In genomic region chr14:68539311-68539737, GRCh38 we compare ENCODE assay signal across 21 cellular contexts.
DNase-seq lines count a peak whose midpoint lies in the region; ATAC-seq, FAIRE-seq and TF ChIP-seq lines count a peak whose summit lies in the region.
"Had no signal": no experiment of that assay in that cellular context is flagged by ENCODE, and none has a peak within 500 bp of the region (broad histone marks: within the 10 kb centered on the region; RNA-seq: fewer than 3 reads in every experiment).

No MANE protein-coding gene starts in this region.

- no peaks in the 10 kb centered on the region for H4K20me1 ChIP-seq in H1 (replicated peaks in 1 of 2; ENCODE audit: control insufficient read depth in 1 of 2, insufficient read depth in 2 of 2, low read length in 2 of 2)

- H2AFZ ChIP-seq in H1 (ENCODE audit: low read length) (no peak overlapping the region), trophoblast cell (ENCODE audit: insufficient read depth, low read length, poor library complexity) (no peak overlapping the region)

- H3K79me1 ChIP-seq in H1 (ENCODE audit: low read depth, low read length) (no peaks in the 10 kb centered on the region), trophoblast cell (ENCODE audit: low read length) (peaks cover 2% of the 10 kb centered on the region)

- no peak for FAIRE-seq in H1 (lab: Jason Lieb, UNC)
- FAIRE-seq: frontal cortex had no signal

- peak overlapping the region; percentile 16; the same call in 1 of the 2 replicates for H3K18ac ChIP-seq in H1 (ENCODE audit: extremely low read depth, low read length)
- no peak overlapping the region for H3K18ac ChIP-seq in trophoblast cell (ENCODE audit: low read length)

- no peak overlapping the region for H2BK120ac ChIP-seq in H1 (replicated peaks; ENCODE audit: low read depth, low read length)
- H2BK120ac ChIP-seq in trophoblast cell (ENCODE audit: insufficient read depth, low read length, poor library complexity) = peak overlapping the region; percentile 68

- ATAC-seq in upper lobe of right lung (peak; percentile 58), GM21390 (IDR thresholded peaks at IDR 0.05; ENCODE audit: unreplicated experiment) (no peak)
- ATAC-seq: activated CD8-positive, alpha-beta T cell treated with anti-CD3 and anti-CD28 coated beads, Interleukin-2, amount 10 ng/mL, durations not matched to agents 7 days and 5 days; activated naive CD4-positive, alpha-beta T cell treated with anti-CD3 and anti-CD28 coated beads, Interleukin-2, amount 50 U/mL, for 72 hours; activated T-cell treated with anti-CD3 and anti-CD28 coated beads, Interleukin-2, amount 50 U/mL, for 72 hours had no signal

- H3K4me1 ChIP-seq in H1 (replicated peaks in 1 of 4; ENCODE audit: control insufficient read depth in 3 of 4, insufficient read depth in 4 of 4, low read length in 3 of 4) = no peaks in the 10 kb centered on the region
- H3K4me1 ChIP-seq in trophoblast cell (ENCODE audit: control insufficient read depth in 1 of 2, insufficient read depth in 2 of 2, low read length in 2 of 2) = peaks cover 0 to 2% of the 10 kb centered on the region in 2 experiments
- H3K4me1 ChIP-seq in upper lobe of right lung = peaks cover 26% of the 10 kb centered on the region
- H3K4me1 ChIP-seq: Caco-2, HAP-1 had no signal

- H3K27ac ChIP-seq in H1 (ENCODE audit: low read depth, low read length) (no peak overlapping the region), trophoblast cell (ENCODE audit: low read depth, low read length) (no peak overlapping the region), upper lobe of right lung (no peak overlapping the region)
- H3K27ac ChIP-seq: SJCRH30 had no signal

- H2BK12ac ChIP-seq in H1 (ENCODE audit: low read depth, low read length) (no peak overlapping the region), trophoblast cell (ENCODE audit: low read length) (peak overlapping the region; percentile 38)

- POLR2A ChIA-PET in H1 (lab: Charles Lee; ENCODE audit: partially characterized antibody) = interaction anchor here (1.4 kb wide), 1 partner anchor 12 kb away, joined by 3 read pairs; no protein-coding TSS in a partner anchor

- no peaks in the 10 kb centered on the region for H3K36me3 ChIP-seq in H1 (ENCODE audit: control insufficient read depth in 2 of 4, insufficient read depth in 4 of 4, low read length in 3 of 4)
- no peaks in the 10 kb centered on the region for H3K36me3 ChIP-seq in trophoblast cell (ENCODE audit: control insufficient read depth in 1 of 2, insufficient read depth in 2 of 2, low read length in 2 of 2)
- H3K36me3 ChIP-seq in upper lobe of right lung = no peaks in the 10 kb centered on the region
- H3K36me3 ChIP-seq: HAP-1, SJCRH30 had no signal

- H3K23me2 ChIP-seq in H1 (ENCODE audit: low read depth, low read length) = no peaks in the 10 kb centered on the region

- H4K91ac ChIP-seq in H1 (replicated peaks; ENCODE audit: insufficient read length, low read length) (no peak overlapping the region), trophoblast cell (ENCODE audit: low read depth, low read length) (peak overlapping the region; percentile 67)

- H3K14ac ChIP-seq in H1 (ENCODE audit: insufficient read length) = no peak overlapping the region
- peak overlapping the region; percentile 15 for H3K14ac ChIP-seq in trophoblast cell (ENCODE audit: low read length)

- H3K56ac ChIP-seq in H1 (replicated peaks; ENCODE audit: insufficient read length, low read depth, low read length) = no peak overlapping the region

- H2BK20ac ChIP-seq in H1 (ENCODE audit: low read length) = no peak overlapping the region

- DNase-seq in H1 (ENCODE audit: low read depth in 1 of 2, low spot score in 2 of 2) (no peak), inferior parietal cortex (ENCODE audit: extremely low spot score) (peak; percentile 32), trophoblast cell (no peak), upper lobe of right lung (no peak), NCI-H1092 (lab: John Stamatoyannopoulos, UW) (no peak), DMS53 (lab: John Stamatoyannopoulos, UW) (no peak)
- DNase-seq: activated B cell treated with CpG ODN at 0.5 μM for 24 hours; activated CD8-positive, alpha-beta T cell treated with anti-CD3 and anti-CD28 coated beads, Interleukin-2, amount 10 ng/mL, durations not matched to agents 7 days and 5 days; activated T-cell treated with anti-CD3 and anti-CD28 coated beads, Interleukin-2, amount 50 U/mL, for 72 hours; Caco-2; KBM-7; NCI-H1048; NCI-H2081; NCI-H510A treated with DMSO at 0.1 percent for 48 hours; SJCRH30; T-helper 2 cell had no signal

- no peak overlapping the region for H2BK15ac ChIP-seq in H1 (ENCODE audit: low read length)

- H3K4me2 ChIP-seq in H1 (ENCODE audit: insufficient read depth in 1 of 2, low read depth in 2 of 2, low read length in 2 of 2) (no peak overlapping the region), trophoblast cell (ENCODE audit: low read length) (no peak overlapping the region)

- no peak overlapping the region for H4K5ac ChIP-seq in H1 (ENCODE audit: insufficient read length, low read depth, low read length)

- no peak for TF ChIP-seq CTCF in H1 (IDR thresholded peaks at IDR 0.05; ENCODE audit: control extremely low read depth in 1 of 3, insufficient read depth in 1 of 3, low read depth in 1 of 3, low read length in 3 of 3)
- TF ChIP-seq CTCF in upper lobe of right lung (IDR thresholded peaks at IDR 0.05) = no peak

- no peak overlapping the region for H4K8ac ChIP-seq in H1 (ENCODE audit: extremely low read depth, insufficient read depth, low read length)
- H4K8ac ChIP-seq in trophoblast cell (ENCODE audit: low read depth, low read length) = no peak overlapping the region

- TF ChIP-seq EP300 in H1 (IDR thresholded peaks at IDR 0.05; ENCODE audit: borderline replicate concordance in 1 of 2, low read depth in 2 of 2, low read length in 2 of 2) = no peak

- H3K4me3 ChIP-seq in H1 (ENCODE audit: extremely low read depth in 1 of 4, insufficient read depth in 2 of 4, low read depth in 3 of 4, low read length in 4 of 4) (no peak overlapping the region), trophoblast cell (ENCODE audit: low read depth, low read length) (no peak overlapping the region), upper lobe of right lung (no peak overlapping the region)
- H3K4me3 ChIP-seq: coronary artery, HAP-1, SJCRH30 had no signal

- H3K79me2 ChIP-seq in H1 (ENCODE audit: control insufficient read depth in 1 of 2, insufficient read depth in 2 of 2, low read length in 2 of 2) = no peaks in the 10 kb centered on the region
- no peaks in the 10 kb centered on the region for H3K79me2 ChIP-seq in trophoblast cell (ENCODE audit: control insufficient read depth, insufficient read depth, low read length, poor library complexity)

- 85% methylated on average over 6 of the region's 6 CpGs; no CpG with 5 or more reads in 1 of the 2 experiments for WGBS in H1 (ENCODE audit: extremely low coverage in 1 of 2, insufficient coverage in 1 of 2, insufficient read length in 1 of 2, insufficient replicate concordance in 2 of 2, low coverage in 1 of 2, low lambda C conversion rate in 2 of 2, missing lambda C conversion rate in 1 of 2), 2 experiments
- WGBS in trophoblast cell (ENCODE audit: extremely low coverage, insufficient coverage, insufficient read length) = no CpG with 5 or more reads among the region's 6 CpGs

- H3K27me3 ChIP-seq in H1 (replicated peaks in 1 of 4; ENCODE audit: control insufficient read depth in 3 of 4, extremely low read depth in 1 of 4, insufficient read depth in 3 of 4, low read length in 3 of 4) (no peaks in the 10 kb centered on the region; a peak in 1 of 7 replicates), trophoblast cell (ENCODE audit: insufficient read depth, low read length) (no peaks in the 10 kb centered on the region), upper lobe of right lung (no peaks in the 10 kb centered on the region)
- H3K27me3 ChIP-seq: SJCRH30 had no signal

- H2BK5ac ChIP-seq in H1 (ENCODE audit: low read depth, low read length) (no peak overlapping the region), trophoblast cell (ENCODE audit: low read depth, low read length, poor library complexity) (peak overlapping the region; percentile 9)

- intact Hi-C loops in upper lobe of right lung (cut with DNase I) = no loop called here

- H3K9me3 ChIP-seq in H1 (ENCODE audit: insufficient read depth in 2 of 2, low read depth in 1 of 2, low read length in 1 of 2) (no peaks in the 10 kb centered on the region), trophoblast cell (ENCODE audit: insufficient read depth, low read depth, low read length) (no peaks in the 10 kb centered on the region), upper lobe of right lung (no peaks in the 10 kb centered on the region)
- H3K9me3 ChIP-seq: Caco-2, HAP-1 had no signal

- no peak for TF ChIP-seq POLR2A in H1 (IDR thresholded peaks at IDR 0.05; ENCODE audit: control extremely low read depth in 1 of 2, low read depth in 2 of 2, low read length in 2 of 2)

- H4K12ac ChIP-seq in trophoblast cell (ENCODE audit: low read depth, low read length) = no peak overlapping the region

- no peak overlapping the region for H3K9ac ChIP-seq in H1 (replicated peaks in 1 of 4; ENCODE audit: extremely low read depth in 1 of 4, low read depth in 3 of 4, low read length in 3 of 4)
- no peak overlapping the region for H3K9ac ChIP-seq in trophoblast cell (ENCODE audit: low read length)

- H3K23ac ChIP-seq in H1 (ENCODE audit: insufficient read length) (no peak overlapping the region), trophoblast cell (ENCODE audit: low read length) (no peak overlapping the region)

- no peak overlapping the region for H2AK5ac ChIP-seq in H1 (ENCODE audit: low read depth, low read length)
- peak overlapping the region; percentile 69 for H2AK5ac ChIP-seq in trophoblast cell (ENCODE audit: low read length)

- TF ChIP-seq RAD21 in H1 (IDR thresholded peaks at IDR 0.05 in 1 of 2, conservative IDR thresholded peaks at IDR 0.05 in 1 of 2; ENCODE audit: low read depth in 2 of 2, low read length in 2 of 2) = no peak

- H3K4ac ChIP-seq in H1 (replicated peaks; ENCODE audit: insufficient read length, low read depth, low read length) (no peak overlapping the region), trophoblast cell (ENCODE audit: low read depth, low read length) (no peak overlapping the region)

- CTCF ChIA-PET in H1 (lab: Charles Lee; ENCODE audit: partially characterized antibody) = interaction anchor here (0.9 to 1.5 kb wide), 3 partner anchors 21 to 291 kb away, joined by 3 to 5 read pairs (median 3); no protein-coding TSS in a partner anchor

TF ChIP-seq in H1, 55 proteins besides CTCF, POLR2A, EP300 and RAD21 (continues in another document):
- TF ChIP-seq NRF1 (IDR thresholded peaks at IDR 0.05; ENCODE audit: low read depth, low read length) (no peak), SIRT6 (IDR thresholded peaks at IDR 0.05; ENCODE audit: low read length) (no peak), BCL11A (IDR thresholded peaks at IDR 0.05; ENCODE audit: low read depth in 2 of 2, low read length in 2 of 2) (no peak)
- TF ChIP-seq, protein P1, sequence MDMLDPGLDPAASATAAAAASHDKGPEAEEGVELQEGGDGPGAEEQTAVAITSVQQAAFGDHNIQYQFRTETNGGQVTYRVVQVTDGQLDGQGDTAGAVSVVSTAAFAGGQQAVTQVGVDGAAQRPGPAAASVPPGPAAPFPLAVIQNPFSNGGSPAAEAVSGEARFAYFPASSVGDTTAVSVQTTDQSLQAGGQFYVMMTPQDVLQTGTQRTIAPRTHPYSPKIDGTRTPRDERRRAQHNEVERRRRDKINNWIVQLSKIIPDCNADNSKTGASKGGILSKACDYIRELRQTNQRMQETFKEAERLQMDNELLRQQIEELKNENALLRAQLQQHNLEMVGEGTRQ (IDR thresholded peaks at IDR 0.05; ENCODE audit: low read length) = no peak
